7 cellular contexts compared by ENCODE assay signal in genomic region chr13:27960362-27961226, GRCh38. TPM values are rescaled to one million over a fixed set of nuclear protein-coding genes. Genes with fewer than 3 reads are reported as not detected.
DNase-seq lines count a peak whose midpoint lies in the region; ATAC-seq and TF ChIP-seq lines count a peak whose summit lies in the region.

No MANE protein-coding gene starts in this region.

- no peaks in the 10 kb centered on the region for H3K36me3 Mint-ChIP-seq in T-cell
- no peaks in the 10 kb centered on the region for H3K36me3 Mint-ChIP-seq in nephron progenitor cell (ENCODE audit: low read depth)

- H3K27me3 Mint-ChIP-seq in T-cell (peaks cover 51 to 88% of the 10 kb centered on the region in 2 donors), nephron progenitor cell (ENCODE audit: low read depth, poor library complexity) (peaks cover 11% of the 10 kb centered on the region)

- 1% methylated on average over 18 of the region's 73 CpGs for WGBS in esophagus muscularis mucosa

- no peak for DNase-seq in T-cell
- no peak for DNase-seq in esophagus muscularis mucosa (ENCODE audit: extremely low spot score)
- peak; percentile 82 for DNase-seq in nephron progenitor cell

- POLR2A ChIA-PET in T-cell (lab: Charles Lee): no interaction called here

- H3K27me3 ChIP-seq in HUES48 (ENCODE audit: control insufficient read depth, insufficient read depth, low read length) (peaks cover 100% of the 10 kb centered on the region), esophagus muscularis mucosa (peaks cover 0 to 98% (median 75%) of the 10 kb centered on the region in 4 donors)

- H3K4me1 ChIP-seq in ES-I3 (ENCODE audit: insufficient read depth, low read length) (peaks cover 15% of the 10 kb centered on the region), HUES48 (ENCODE audit: control insufficient read depth, insufficient read depth, low read length) (peaks cover 23% of the 10 kb centered on the region), esophagus muscularis mucosa (peaks cover 18 to 25% (median 19%) of the 10 kb centered on the region in 4 donors)

- H3K9me3 ChIP-seq in ES-I3 (ENCODE audit: control insufficient read depth, insufficient read depth, low read length) (no peaks in the 10 kb centered on the region), HUES48 (ENCODE audit: control insufficient read depth, insufficient read depth, low read length) (no peaks in the 10 kb centered on the region), esophagus muscularis mucosa (no peaks in the 10 kb centered on the region)

- TF ChIP-seq POLR2A in esophagus muscularis mucosa (IDR thresholded peaks at IDR 0.05; ENCODE audit: low read depth): no peak

- CTCF ChIA-PET in T-cell (lab: Charles Lee): no interaction called here

- intact Hi-C loops in esophagus muscularis mucosa (cut with DNase I): no loop called here

- TF ChIP-seq CTCF in esophagus muscularis mucosa (IDR thresholded peaks at IDR 0.05): peak in 1 of 3 experiments; percentile 31
- peak; percentile 59 for TF ChIP-seq CTCF in nephron progenitor cell (IDR thresholded peaks at IDR 0.05)

- H3K4me3 ChIP-seq in HUES48 (ENCODE audit: low read depth, low read length): peak overlapping the region; percentile 4; the same call in 1 of the 2 replicates
- H3K4me3 ChIP-seq in esophagus muscularis mucosa: peak overlapping the region; percentile 36 to 53 (median 42)

- H3K4me3 Mint-ChIP-seq in T-cell (peak overlapping the region; percentile 21 to 56 (median 41)), nephron progenitor cell (peak overlapping the region; percentile 78)

- no peaks in the 10 kb centered on the region for H3K36me3 ChIP-seq in ES-I3 (ENCODE audit: insufficient read depth, low read length)
- H3K36me3 ChIP-seq in HUES48 (ENCODE audit: control insufficient read depth, insufficient read depth, low read length): no peaks in the 10 kb centered on the region
- H3K36me3 ChIP-seq in esophagus muscularis mucosa: no peaks in the 10 kb centered on the region

- ATAC-seq in T-cell (replicated peaks in 1 of 4): peak in 3 of 4 experiments; percentile 16 to 18 (median 17)
- no peak for ATAC-seq in GM21576 (IDR thresholded peaks at IDR 0.05; ENCODE audit: unreplicated experiment)
- ATAC-seq in GM18520 (IDR thresholded peaks at IDR 0.05; ENCODE audit: unreplicated experiment): no peak

- H3K9ac ChIP-seq in ES-I3 (ENCODE audit: low read depth, low read length) (peak overlapping the region; percentile 28; the same call in 1 of the 2 replicates), HUES48 (ENCODE audit: low read depth, low read length) (no peak overlapping the region)

- no peaks in the 10 kb centered on the region for H3K9me3 Mint-ChIP-seq in T-cell
- no peaks in the 10 kb centered on the region for H3K9me3 Mint-ChIP-seq in nephron progenitor cell

- H3K27ac Mint-ChIP-seq in T-cell: no peak overlapping the region
- H3K27ac Mint-ChIP-seq in nephron progenitor cell: no peak overlapping the region

- H3K27ac ChIP-seq in HUES48 (ENCODE audit: low read depth, low read length): peak overlapping the region; percentile 2
- no peak overlapping the region for H3K27ac ChIP-seq in esophagus muscularis mucosa (replicated peaks in 1 of 4)

- no peak for TF ChIP-seq EP300 in esophagus muscularis mucosa (IDR thresholded peaks at IDR 0.05)

- H3K4me1 Mint-ChIP-seq in T-cell: peaks cover 0 to 17% (median 15%) of the 10 kb centered on the region in 3 donors
- peaks cover 70% of the 10 kb centered on the region for H3K4me1 Mint-ChIP-seq in nephron progenitor cell

RNA-seq across cellular contexts. Expression of gene CDX2, which starts 8.5 kb away (rescaled TPM):
- total RNA-seq in T-cell (under 1 TPM in 2 of 5 donors, not detected in 3; 0.09 to 0.35 TPM), esophagus muscularis mucosa (under 1 TPM in 1 of 4 donors, not detected in 3; 0.17 TPM)

RNA-seq across cellular contexts. Expression of gene URAD, which starts 27.9 kb away (rescaled TPM):
- total RNA-seq in T-cell: not detected
- not detected for total RNA-seq in esophagus muscularis mucosa

RNA-seq across cellular contexts. Expression of gene PDX1, which starts 40.8 kb away (rescaled TPM):
- total RNA-seq in T-cell (not detected), esophagus muscularis mucosa (not detected)

Comparison
In these comparisons a context has a peak if more than half of its experiments do, and no peak if none do; other contexts are left out.
1. ATAC-seq: peak in T-cell (3 of 4); none in GM21576 (single experiment) and GM18520 (single experiment).